In the genomic region with DNA sequence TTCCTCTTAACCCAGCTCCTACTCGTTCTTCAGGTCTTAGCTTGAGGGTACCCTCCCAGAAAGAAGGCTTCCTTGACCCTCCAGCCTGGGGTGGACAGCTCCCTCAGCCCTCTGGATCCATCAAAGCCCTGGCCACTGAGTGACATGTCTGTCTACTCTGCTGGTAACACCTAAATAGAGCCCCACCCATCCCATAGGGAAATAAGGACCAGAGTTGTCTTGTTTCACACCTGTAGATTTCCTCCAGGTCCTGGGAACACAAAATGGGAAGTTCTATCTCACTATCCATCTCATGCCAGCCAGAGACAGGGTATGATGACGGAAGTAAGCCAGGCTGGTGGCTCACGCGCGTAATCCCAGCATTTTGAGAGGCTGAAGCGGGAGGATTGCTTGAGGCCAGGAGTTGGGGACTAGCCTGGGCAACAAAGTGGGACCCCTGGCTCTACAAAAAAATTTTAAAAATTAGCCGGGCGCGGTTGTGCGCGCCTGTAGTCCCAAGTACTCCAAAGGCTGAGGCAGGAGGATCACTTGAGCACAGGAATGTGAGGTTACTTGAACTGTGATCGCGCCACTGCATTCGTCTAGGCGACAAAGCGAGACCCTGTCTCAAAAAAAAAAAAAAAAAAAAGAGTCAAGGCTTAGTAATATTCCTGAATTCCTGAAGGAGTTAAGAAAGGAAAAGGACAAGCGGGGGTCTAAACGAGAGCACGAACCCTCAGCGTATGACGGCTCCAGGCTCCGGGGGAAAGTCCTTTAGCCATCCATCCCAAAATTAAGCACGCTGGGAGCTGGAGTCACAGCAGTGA, we compare ENCODE assay signal across 8 cellular contexts. TPM values are rescaled to one million over a fixed set of nuclear protein-coding genes. Genes with fewer than 3 reads are reported as not detected.
DNase-seq lines count a peak whose midpoint lies in the region; ATAC-seq and TF ChIP-seq lines count a peak whose summit lies in the region.

No MANE protein-coding gene starts in this region.

- H3K9me3 Mint-ChIP-seq in naive thymus-derived CD4-positive, alpha-beta T cell = peaks cover 0 to 10% (median 0%) of the 10 kb centered on the region in 11 donors

- H3K4me1 ChIP-seq in RWPE2 (ENCODE audit: insufficient read depth, poor library complexity, severe bottlenecking) = peaks cover 10% of the 10 kb centered on the region
- no peaks in the 10 kb centered on the region for H3K4me1 ChIP-seq in endocrine pancreas (ENCODE audit: control insufficient read depth, insufficient read depth, low read length)
- H3K4me1 ChIP-seq in naive thymus-derived CD4-positive, alpha-beta T cell (ENCODE audit: control insufficient read depth in 2 of 2, insufficient read depth in 2 of 2, low read length in 2 of 2) = peaks cover 59 to 67% of the 10 kb centered on the region in 2 donors

- H3K27me3 ChIP-seq in RWPE2 (ENCODE audit: insufficient read depth, poor library complexity, severe bottlenecking) = no peaks in the 10 kb centered on the region
- no peaks in the 10 kb centered on the region for H3K27me3 ChIP-seq in endocrine pancreas (ENCODE audit: control insufficient read depth, insufficient read depth, low read length)
- no peaks in the 10 kb centered on the region for H3K27me3 ChIP-seq in naive thymus-derived CD4-positive, alpha-beta T cell (ENCODE audit: control insufficient read depth in 2 of 2, insufficient read depth in 2 of 2, low read length in 2 of 2)

- POLR2A ChIA-PET in naive thymus-derived CD4-positive, alpha-beta T cell (lab: Charles Lee) = interaction anchor here (0.6 to 15.1 kb wide), 25 partner anchors 8 to 338 kb away, joined by 3 to 339 read pairs (median 4); a partner anchor contains a TSS

- H3K27ac ChIP-seq in RWPE2 (ENCODE audit: poor library complexity, severe bottlenecking) = peak overlapping the region; percentile 79
- H3K27ac ChIP-seq in naive thymus-derived CD4-positive, alpha-beta T cell (ENCODE audit: low read depth, low read length) = peak overlapping the region; percentile 87

- no peaks in the 10 kb centered on the region for H3K9me3 ChIP-seq in RWPE2 (ENCODE audit: severe bottlenecking)
- H3K9me3 ChIP-seq in endocrine pancreas (ENCODE audit: control insufficient read depth, low read length) = no peaks in the 10 kb centered on the region
- no peaks in the 10 kb centered on the region for H3K9me3 ChIP-seq in naive thymus-derived CD4-positive, alpha-beta T cell (ENCODE audit: control insufficient read depth in 2 of 3, low read length in 3 of 3)

- H3K36me3 ChIP-seq in RWPE2 (ENCODE audit: low read depth) = peaks cover 52% of the 10 kb centered on the region
- H3K36me3 ChIP-seq in endocrine pancreas (ENCODE audit: control insufficient read depth, insufficient read depth, low read length) = no peaks in the 10 kb centered on the region
- H3K36me3 ChIP-seq in naive thymus-derived CD4-positive, alpha-beta T cell (ENCODE audit: control insufficient read depth in 2 of 3, insufficient read depth in 3 of 3, low read length in 3 of 3) = peaks cover 10 to 40% (median 12%) of the 10 kb centered on the region in 3 experiments

- peak overlapping the region; percentile 98 for H3K4me3 ChIP-seq in RWPE2 (ENCODE audit: severe bottlenecking)
- peak overlapping the region; percentile 89 for H3K4me3 ChIP-seq in endocrine pancreas (ENCODE audit: control insufficient read depth, insufficient read depth, low read length)
- peak overlapping the region; percentile 72 for H3K4me3 ChIP-seq in naive thymus-derived CD4-positive, alpha-beta T cell (ENCODE audit: low read length)

- peak; percentile 15 for ATAC-seq in GM18511 (IDR thresholded peaks at IDR 0.05; ENCODE audit: unreplicated experiment)
- ATAC-seq in RWPE2 (ENCODE audit: low read depth) = peak; percentile 3; the same call in 2 of the 3 replicates
- no peak for ATAC-seq in naive thymus-derived CD4-positive, alpha-beta T cell

- H3K9ac ChIP-seq in endocrine pancreas (ENCODE audit: control insufficient read depth, insufficient read depth, low read length) = peak overlapping the region; percentile 100

- no peak for TF ChIP-seq CTCF in RWPE2 (IDR thresholded peaks at IDR 0.05; ENCODE audit: poor library complexity, severe bottlenecking)

- CTCF ChIA-PET in naive thymus-derived CD4-positive, alpha-beta T cell (lab: Charles Lee) = interaction anchor here (0.6 to 7.2 kb wide), 17 partner anchors 12 to 705 kb away, joined by 3 to 78 read pairs (median 4); a partner anchor contains a TSS

- peak overlapping the region; percentile 94 to 99 (median 98) for H3K27ac Mint-ChIP-seq in naive thymus-derived CD4-positive, alpha-beta T cell

- DNase-seq in RWPE2 (ENCODE audit: low spot score) (no peak), COLO829 (ENCODE audit: low spot score) (no peak), NCI-H510A (lab: John Stamatoyannopoulos, UW) (no peak), activated gamma-delta T cell (lab: John Stamatoyannopoulos, UW) (no peak)
- peak in 4 of 9 donors; percentile 22 to 24 (median 23) for DNase-seq in naive thymus-derived CD4-positive, alpha-beta T cell
- no peak for DNase-seq in stimulated activated CD4-positive, alpha-beta T cell treated with anti-CD3 and anti-CD28 coated beads, Interleukin-4, amount 100 ng/mL, for 4 hours

- intact Hi-C loops in naive thymus-derived CD4-positive, alpha-beta T cell (cut with micrococcal nuclease) = loop anchor here (1.0 to 10.0 kb wide), 13 partner anchors 17 to 592 kb away; a partner anchor contains a TSS

- peaks cover 6 to 42% (median 15%) of the 10 kb centered on the region in 5 donors for H3K36me3 Mint-ChIP-seq in naive thymus-derived CD4-positive, alpha-beta T cell

- H3K4me1 Mint-ChIP-seq in naive thymus-derived CD4-positive, alpha-beta T cell = peaks cover 57 to 96% (median 76%) of the 10 kb centered on the region in 7 donors

- H3K27me3 Mint-ChIP-seq in naive thymus-derived CD4-positive, alpha-beta T cell = peaks cover 0 to 3% (median 0%) of the 10 kb centered on the region in 5 donors

- H3K4me3 Mint-ChIP-seq in naive thymus-derived CD4-positive, alpha-beta T cell = peak overlapping the region; percentile 93 to 100 (median 96)

RNA-seq across cellular contexts. Expression of a gene that starts 0.5 kb away (rescaled TPM):
- total RNA-seq in naive thymus-derived CD4-positive, alpha-beta T cell = 10 to 100 TPM; 35.9 to 56.5 (median 49.1) TPM
- polyA plus RNA-seq in naive thymus-derived CD4-positive, alpha-beta T cell = 10 to 100 TPM; 22.3 to 27.6 TPM

RNA-seq across cellular contexts. Expression of a gene that starts 44.3 kb away (rescaled TPM):
- 100 to 1,000 TPM in 3 of 5 experiments, 10 to 100 TPM in 2; 91.2 to 322 (median 185) TPM for total RNA-seq in naive thymus-derived CD4-positive, alpha-beta T cell
- polyA plus RNA-seq in naive thymus-derived CD4-positive, alpha-beta T cell = 10 to 100 TPM; 31.4 to 62.3 TPM

RNA-seq across cellular contexts. Expression of a gene that starts 45.3 kb away (rescaled TPM):
- 100 to 1,000 TPM; 253 to 319 (median 280) TPM for total RNA-seq in naive thymus-derived CD4-positive, alpha-beta T cell
- polyA plus RNA-seq in naive thymus-derived CD4-positive, alpha-beta T cell = 10 to 100 TPM; 51.4 to 81.6 TPM

RNA-seq across cellular contexts. Expression of a gene that starts 54.5 kb away (rescaled TPM):
- total RNA-seq in naive thymus-derived CD4-positive, alpha-beta T cell = 10 to 100 TPM; 11.6 to 38.9 (median 12.5) TPM
- 10 to 100 TPM; 18.0 to 20.5 TPM for polyA plus RNA-seq in naive thymus-derived CD4-positive, alpha-beta T cell
